Comparison of ENCODE assay signal across 27 cellular contexts in the genomic region with DNA sequence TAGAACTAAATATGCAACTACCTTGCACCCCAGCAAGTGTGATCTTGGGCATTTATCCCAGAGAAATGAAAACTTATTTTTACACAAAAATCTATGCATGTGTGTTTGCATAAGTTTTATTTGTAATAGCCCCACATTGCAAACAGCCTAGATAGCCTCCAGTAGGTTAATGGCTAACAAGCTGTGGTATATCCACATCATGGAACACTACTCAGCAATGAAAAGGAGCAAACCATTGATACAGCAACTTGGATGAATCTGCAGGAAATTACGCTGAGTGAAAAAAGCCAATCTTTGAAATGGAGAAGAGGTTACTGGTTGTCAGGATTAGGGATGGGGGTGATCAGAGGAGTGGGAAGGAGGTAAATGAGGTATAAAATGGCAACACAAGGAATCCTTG.
"Had no signal": no experiment of that assay in that cellular context is flagged by ENCODE, and none has a peak within 500 bp of the region (broad histone marks: within the 10 kb centered on the region; RNA-seq: fewer than 3 reads in every experiment).

No MANE protein-coding gene starts in this region.

- H3K27ac Mint-ChIP-seq: mesothelial cell of epicardium; naive B cell; natural killer cell; nephron progenitor cell; neural progenitor cell; progenitor cell of endocrine pancreas; stimulated activated naive B cell treated with anti-CD40 and anti-IgM and Interleukin-4, amounts not matched to agents 10 μg/mL and 1 μg/mL and 100 μg/mL, for 72 hours had no signal

- ATAC-seq: left cardiac atrium; left lobe of liver; natural killer cell; right lobe of liver; stimulated activated naive B cell treated with anti-CD40 and anti-IgM and Interleukin-4, amounts not matched to agents 10 μg/mL and 1 μg/mL and 100 μg/mL, for 72 hours; stimulated activated naive CD8-positive, alpha-beta T cell treated with anti-CD3 and anti-CD28 coated beads, Interleukin-15, Interleukin-2, amounts not matched to agents 100 U/mL and 50 U/mL, for 24 hours; upper lobe of right lung had no signal

- H3K27ac ChIP-seq: neural progenitor cell, ovary, right atrium auricular region, right lobe of liver, stomach, thoracic aorta, tibial artery, upper lobe of right lung had no signal

- H3K27me3 ChIP-seq: neural progenitor cell, ovary, right atrium auricular region, right lobe of liver, stomach, tibial artery, upper lobe of right lung had no signal

- H3K4me3 ChIP-seq: lung, neural progenitor cell, ovary, right atrium auricular region, right lobe of liver, smooth muscle cell, stomach, thoracic aorta, tibial artery, upper lobe of right lung had no signal

- H3K9me3 ChIP-seq: ovary, right atrium auricular region, right lobe of liver, stomach, thoracic aorta, tibial artery, upper lobe of right lung had no signal

- H3K4me1 ChIP-seq: neural progenitor cell, right lobe of liver, stomach, upper lobe of right lung had no signal

- H3K9ac ChIP-seq: neural progenitor cell had no signal

- H3K36me3 ChIP-seq: neural progenitor cell, ovary, right atrium auricular region, right lobe of liver, stomach, thoracic aorta, tibial artery, upper lobe of right lung had no signal

- H3K36me3 Mint-ChIP-seq: natural killer cell, neural progenitor cell had no signal

- H3K4me3 Mint-ChIP-seq: mesothelial cell of epicardium; naive B cell; natural killer cell; nephron progenitor cell; neural progenitor cell; stimulated activated naive B cell treated with anti-CD40 and anti-IgM and Interleukin-4, amounts not matched to agents 10 μg/mL and 1 μg/mL and 100 μg/mL, for 72 hours had no signal

- H3K27me3 Mint-ChIP-seq: naive B cell; progenitor cell of endocrine pancreas; stimulated activated naive B cell treated with anti-CD40 and anti-IgM and Interleukin-4, amounts not matched to agents 10 μg/mL and 1 μg/mL and 100 μg/mL, for 72 hours had no signal

- H3K9me3 Mint-ChIP-seq: natural killer cell had no signal

- DNase-seq: hippocampal formation; kidney glomerular epithelial cell; left cardiac atrium; mesendoderm; naive B cell; natural killer cell; nephron progenitor cell; ovary; right lobe of liver; stimulated activated CD4-positive, alpha-beta T cell treated with anti-CD3 and anti-CD28 coated beads, Interleukin-1b, Interleukin-23, amount 100 ng/mL, for 48 hours; stimulated activated CD4-positive, alpha-beta T cell treated with anti-CD3 and anti-CD28 coated beads, Interleukin-2, amount 100 ng/mL, for 48 hours; stimulated activated CD4-positive, alpha-beta T cell treated with anti-CD3 and anti-CD28 coated beads, Interleukin-4, amount 100 ng/mL, for 4 hours; stimulated activated CD8-positive, alpha-beta memory T cell treated with anti-CD3 and anti-CD28 coated beads, Interleukin-4, amount 100 ng/mL, for 48 hours; stimulated activated naive B cell treated with anti-CD40 and anti-IgM and Interleukin-4, amounts not matched to agents 10 μg/mL and 1 μg/mL and 100 μg/mL, for 72 hours; stimulated activated naive CD8-positive, alpha-beta T cell treated with anti-CD3 and anti-CD28 coated beads, Interleukin-15, Interleukin-2, amounts not matched to agents 100 U/mL and 50 U/mL, for 24 hours; stomach; tibial artery; trophoblast cell; upper lobe of right lung had no signal

- H3K4me1 Mint-ChIP-seq: neural progenitor cell had no signal
